In genomic region chr19:4472174-4472974, GRCh38 we compare ENCODE assay signal across 8 cellular contexts. TPM values are rescaled to one million over a fixed set of nuclear protein-coding genes. Genes with fewer than 3 reads are reported as not detected.
DNase-seq lines count a peak whose midpoint lies in the region; ATAC-seq and TF ChIP-seq lines count a peak whose summit lies in the region.

Gene HDGFL2 (plus strand): TSS chr19:4472297. CDS start chr19:4472351, 54 bp downstream.

- TF ChIP-seq CTCF in neural crest cell (conservative IDR thresholded peaks at IDR 0.05), result no peak

- H3K9me3 ChIP-seq in T-helper 17 cell (ENCODE audit: control insufficient read depth, low read length, poor library complexity, severe bottlenecking), result no peaks in the 10 kb centered on the region

- H3K27ac Mint-ChIP-seq in stimulated activated naive CD8-positive, alpha-beta T cell treated with anti-CD3 and anti-CD28 coated beads, Interleukin-15, Interleukin-2, amounts not matched to agents 100 ng/mL and 50 ng/mL, for 24 hours, result no peak within 1 kb of the TSS
- H3K27ac Mint-ChIP-seq in T-helper 17 cell (no peak within 1 kb of the TSS), neural crest cell (ENCODE audit: unreplicated experiment) (no peak within 1 kb of the TSS)

- H3K4me1 Mint-ChIP-seq in stimulated activated naive CD8-positive, alpha-beta T cell treated with anti-CD3 and anti-CD28 coated beads, Interleukin-15, Interleukin-2, amounts not matched to agents 100 ng/mL and 50 ng/mL, for 24 hours (ENCODE audit: low read depth), result peaks cover 24% of the 10 kb centered on the region
- H3K4me1 Mint-ChIP-seq in T-helper 17 cell (peaks cover 26% of the 10 kb centered on the region), neural crest cell (peaks cover 15% of the 10 kb centered on the region)

- ATAC-seq in stimulated activated naive CD8-positive, alpha-beta T cell treated with anti-CD3 and anti-CD28 coated beads, Interleukin-15, Interleukin-2, amounts not matched to agents 100 U/mL and 50 U/mL, for 24 hours, result no peak
- ATAC-seq in T-helper 17 cell (no peak), esophagus mucosa (peak; percentile 0), GM19023 (IDR thresholded peaks at IDR 0.05; ENCODE audit: unreplicated experiment) (no peak), HG03565 (IDR thresholded peaks at IDR 0.05; ENCODE audit: unreplicated experiment) (no peak)

- no peaks in the 10 kb centered on the region for H3K9me3 Mint-ChIP-seq in stimulated activated naive CD8-positive, alpha-beta T cell treated with anti-CD3 and anti-CD28 coated beads, Interleukin-15, Interleukin-2, amounts not matched to agents 100 ng/mL and 50 ng/mL, for 24 hours
- no peaks in the 10 kb centered on the region for H3K9me3 Mint-ChIP-seq in neural crest cell

- no peak for DNase-seq in stimulated activated naive CD8-positive, alpha-beta T cell treated with anti-CD3 and anti-CD28 coated beads, Interleukin-15, Interleukin-2, amounts not matched to agents 100 U/mL and 50 U/mL, for 24 hours
- DNase-seq in T-helper 17 cell (peak in 1 of 3 donors; percentile 96), neural crest cell (ENCODE audit: low read depth, low spot score) (no peak), cerebellar nuclear complex (lab: John Stamatoyannopoulos, UW) (no peak)

- peaks cover 5% of the 10 kb centered on the region for H3K36me3 Mint-ChIP-seq in stimulated activated naive CD8-positive, alpha-beta T cell treated with anti-CD3 and anti-CD28 coated beads, Interleukin-15, Interleukin-2, amounts not matched to agents 100 ng/mL and 50 ng/mL, for 24 hours (ENCODE audit: low read depth)
- H3K36me3 Mint-ChIP-seq in T-helper 17 cell (ENCODE audit: low read depth) (peaks cover 2% of the 10 kb centered on the region), neural crest cell (ENCODE audit: low read depth) (peaks cover under 1% of the 10 kb centered on the region)

- H3K27me3 Mint-ChIP-seq in stimulated activated naive CD8-positive, alpha-beta T cell treated with anti-CD3 and anti-CD28 coated beads, Interleukin-15, Interleukin-2, amounts not matched to agents 100 ng/mL and 50 ng/mL, for 24 hours, result no peaks in the 10 kb centered on the region
- H3K27me3 Mint-ChIP-seq in T-helper 17 cell (no peaks in the 10 kb centered on the region), neural crest cell (ENCODE audit: low read depth) (no peaks in the 10 kb centered on the region)

- H3K4me3 Mint-ChIP-seq in stimulated activated naive CD8-positive, alpha-beta T cell treated with anti-CD3 and anti-CD28 coated beads, Interleukin-15, Interleukin-2, amounts not matched to agents 100 ng/mL and 50 ng/mL, for 24 hours, result peak within 1 kb of the TSS; percentile 81
- H3K4me3 Mint-ChIP-seq in T-helper 17 cell (peak within 1 kb of the TSS; percentile 86), neural crest cell (peak within 1 kb of the TSS; percentile 91)

RNA-seq across cellular contexts. Expression of gene HDGFL2, which starts in this region (rescaled TPM):
- total RNA-seq in T-helper 17 cell (10 to 100 TPM; 22.0 to 26.5 TPM), esophagus mucosa (19.2 TPM), neural crest cell (103 and 110 TPM in 2 replicates)
